In genomic region chr1:37434292-37434907, GRCh38 we compare ENCODE assay signal across 8 cellular contexts. TPM values are rescaled to one million over a fixed set of nuclear protein-coding genes. Genes with fewer than 3 reads are reported as not detected.
A peak's percentile ranks its signal among the peaks of the same experiment; 100 is the strongest.
DNase-seq lines count a peak whose midpoint lies in the region; ATAC-seq, FAIRE-seq and TF ChIP-seq lines count a peak whose summit lies in the region.

No MANE protein-coding gene starts in this region.

- no peak overlapping the region for H3K4me3 Mint-ChIP-seq in activated CD8-positive, alpha-beta T cell treated with anti-CD3 and anti-CD28 coated beads for 36 hours
- no peak overlapping the region for H3K4me3 Mint-ChIP-seq in mesothelial cell of epicardium

- POLR2A ChIA-PET in activated CD8-positive, alpha-beta T cell treated with anti-CD3 and anti-CD28 coated beads for 36 hours (lab: Charles Lee): no interaction called here

- no peaks in the 10 kb centered on the region for H3K9me2 ChIP-seq in GM23248 (ENCODE audit: insufficient read depth)

- no peaks in the 10 kb centered on the region for H3K79me2 ChIP-seq in GM23248 (ENCODE audit: insufficient read depth)

- H3K27me3 Mint-ChIP-seq in activated CD8-positive, alpha-beta T cell treated with anti-CD3 and anti-CD28 coated beads for 36 hours: peaks cover 14% of the 10 kb centered on the region
- H3K27me3 Mint-ChIP-seq in mesothelial cell of epicardium (ENCODE audit: low read depth): peaks cover 55% of the 10 kb centered on the region

- H3K4me1 Mint-ChIP-seq in activated CD8-positive, alpha-beta T cell treated with anti-CD3 and anti-CD28 coated beads for 36 hours (ENCODE audit: low read depth): no peaks in the 10 kb centered on the region
- no peaks in the 10 kb centered on the region for H3K4me1 Mint-ChIP-seq in mesothelial cell of epicardium

- H3K4me1 ChIP-seq in GM23248 (ENCODE audit: insufficient read depth): no peaks in the 10 kb centered on the region
- H3K4me1 ChIP-seq in effector memory CD4-positive, alpha-beta T cell (ENCODE audit: control insufficient read depth, insufficient read depth, low read length, poor library complexity, severe bottlenecking): no peaks in the 10 kb centered on the region

- no peaks in the 10 kb centered on the region for H3K9me3 ChIP-seq in GM23248 (ENCODE audit: low read depth)
- H3K9me3 ChIP-seq in effector memory CD4-positive, alpha-beta T cell (ENCODE audit: control insufficient read depth, low read length): no peaks in the 10 kb centered on the region

- no peaks in the 10 kb centered on the region for H4K20me1 ChIP-seq in GM23248 (ENCODE audit: insufficient read depth)

- H2AFZ ChIP-seq in GM23248: no peak overlapping the region

- TF ChIP-seq CTCF in activated CD8-positive, alpha-beta T cell treated with anti-CD3 and anti-CD28 coated beads for 36 hours (IDR thresholded peaks at IDR 0.05): peak; percentile 89
- TF ChIP-seq CTCF in mesothelial cell of epicardium (IDR thresholded peaks at IDR 0.05; ENCODE audit: unreplicated experiment): peak; percentile 86

- no peaks in the 10 kb centered on the region for H3K36me3 Mint-ChIP-seq in activated CD8-positive, alpha-beta T cell treated with anti-CD3 and anti-CD28 coated beads for 36 hours (ENCODE audit: low read depth)
- H3K36me3 Mint-ChIP-seq in mesothelial cell of epicardium: no peaks in the 10 kb centered on the region

- H3K4me3 ChIP-seq in GM23248: no peak overlapping the region
- H3K4me3 ChIP-seq in effector memory CD4-positive, alpha-beta T cell (ENCODE audit: insufficient read depth, low read depth, low read length, poor library complexity, severe bottlenecking): no peak overlapping the region

- CTCF ChIA-PET in activated CD8-positive, alpha-beta T cell treated with anti-CD3 and anti-CD28 coated beads for 36 hours (lab: Charles Lee): interaction anchor here (0.5 to 2.6 kb wide), 25 partner anchors 9 to 918 kb away, joined by 3 to 18 read pairs (median 4); no protein-coding TSS in a partner anchor

- H3K27ac Mint-ChIP-seq in activated CD8-positive, alpha-beta T cell treated with anti-CD3 and anti-CD28 coated beads for 36 hours: no peak overlapping the region
- H3K27ac Mint-ChIP-seq in mesothelial cell of epicardium: no peak overlapping the region

- FAIRE-seq in RCC 7860 (lab: Jason Lieb, UNC): no peak

- peaks cover 18% of the 10 kb centered on the region; the same call in 1 of the 2 replicates for H3K27me3 ChIP-seq in GM23248 (replicated peaks; ENCODE audit: insufficient read depth)
- no peaks in the 10 kb centered on the region for H3K27me3 ChIP-seq in effector memory CD4-positive, alpha-beta T cell (replicated peaks; ENCODE audit: control insufficient read depth, insufficient read depth, low read length, poor library complexity, severe bottlenecking)

- H3K27ac ChIP-seq in GM23248: no peak overlapping the region
- no peak overlapping the region for H3K27ac ChIP-seq in effector memory CD4-positive, alpha-beta T cell (ENCODE audit: insufficient read depth, low read length, poor library complexity, severe bottlenecking)

- H3F3A ChIP-seq in GM23248 (ENCODE audit: insufficient read depth): no peaks in the 10 kb centered on the region

- intact Hi-C loops in activated CD8-positive, alpha-beta T cell treated with anti-CD3 and anti-CD28 coated beads for 36 hours (cut with micrococcal nuclease): no loop called here

- peak; percentile 98 for ATAC-seq in activated CD8-positive, alpha-beta T cell treated with anti-CD3 and anti-CD28 coated beads for 36 hours

- DNase-seq in Ammon's horn (ENCODE audit: low spot score): peak; percentile 77
- DNase-seq in GM23248: peak; percentile 74
- peak; percentile 40 for DNase-seq in NCI-H460 (ENCODE audit: extremely low read depth, low read depth)
- DNase-seq in activated CD8-positive, alpha-beta T cell treated with anti-CD3 and anti-CD28 coated beads for 36 hours: peak; percentile 80
- DNase-seq in effector memory CD4-positive, alpha-beta T cell: peak; percentile 21 to 53 (median 23)
- DNase-seq in mesothelial cell of epicardium (ENCODE audit: low spot score in 2 of 2, unreplicated experiment in 2 of 2): peak; percentile 56 to 86
- DNase-seq in stimulated activated CD8-positive, alpha-beta memory T cell treated with anti-CD3 and anti-CD28 coated beads, Interleukin-4, amount 100 ng/mL, for 24 hours (ENCODE audit: low read depth): peak; percentile 62
- DNase-seq in RCC 7860 (ENCODE audit: low spot score): no peak

- no peaks in the 10 kb centered on the region for H3K9me3 Mint-ChIP-seq in activated CD8-positive, alpha-beta T cell treated with anti-CD3 and anti-CD28 coated beads for 36 hours
- H3K9me3 Mint-ChIP-seq in mesothelial cell of epicardium: no peaks in the 10 kb centered on the region

- WGBS in GM23248 (ENCODE audit: low coverage in 1 of 2, low lambda C conversion rate in 2 of 2, missing lambda C conversion rate in 2 of 2), 2 experiments: 1 to 2% methylated on average over 9 of the region's 9 CpGs

- no peak overlapping the region for H3K4me2 ChIP-seq in GM23248 (ENCODE audit: unreplicated experiment)

- no peak overlapping the region for H3K9ac ChIP-seq in GM23248

- in situ Hi-C loops in GM23248 (cut with MboI): no loop called here

- H3K36me3 ChIP-seq in GM23248 (ENCODE audit: low read depth): no peaks in the 10 kb centered on the region
- H3K36me3 ChIP-seq in effector memory CD4-positive, alpha-beta T cell (ENCODE audit: control insufficient read depth, insufficient read depth, low read length): no peaks in the 10 kb centered on the region

RNA-seq across cellular contexts. Expression of gene ZC3H12A, which starts 40.0 kb away (rescaled TPM):
- 8.9 and 9.2 TPM in 2 replicates for total RNA-seq in GM23248 (2014; rRNA removed; shearing (Covaris generic))
- 5.0 and 7.1 TPM in 2 replicates for polyA plus RNA-seq in GM23248 (2016; fragmentation: Nextera tagmentation; extraction: Ambion mirVana)
- 12.3 and 12.9 TPM in 2 replicates for total RNA-seq in NCI-H460 (2014; rRNA removed; shearing (Covaris generic))
- polyA plus RNA-seq in NCI-H460 (2014; cell fraction: nucleus; rRNA removed): 48.0 and 65.8 TPM in 2 replicates
- total RNA-seq in activated CD8-positive, alpha-beta T cell treated with anti-CD3 and anti-CD28 coated beads for 36 hours: 10 to 100 TPM; 20.4 to 20.5 TPM
- 8.9 to 11.1 TPM (median 9.2 TPM) in 3 replicates for total RNA-seq in mesothelial cell of epicardium
